In genomic region chrX:130893356-130894085, GRCh38 we compare ENCODE assay signal across 1 cellular context.
TF ChIP-seq lines count a peak whose summit lies in the region.

No MANE protein-coding gene starts in this region.

TF ChIP-seq in K562, 482 proteins besides CTCF, POLR2A, EP300 and RAD21 (continues in another document):
- TF ChIP-seq NUFIP1 (IDR thresholded peaks at IDR 0.05; ENCODE audit: partially characterized antibody) (no peak), YY1 (IDR thresholded peaks at IDR 0.05; ENCODE audit: borderline replicate concordance in 1 of 3, control insufficient read depth in 1 of 3, extremely low read depth in 1 of 3, insufficient read depth in 3 of 3, insufficient read length in 1 of 3, insufficient replicate concordance in 2 of 3, low read depth in 1 of 3, low read length in 2 of 3) (no peak), STAT6 (CRISPR knock-in tag; IDR thresholded peaks at IDR 0.05) (no peak), MAX (CRISPR knock-in tag; IDR thresholded peaks at IDR 0.05) (no peak), ZNF124 (CRISPR knock-in tag; IDR thresholded peaks at IDR 0.05) (no peak), REST (CRISPR knock-in tag; IDR thresholded peaks at IDR 0.05; ENCODE audit: low read depth) (no peak), ZNF592 (IDR thresholded peaks at IDR 0.05) (0 out of 2 replicates have a peak, but pooled peaks have one; percentile 18), CREB5 (CRISPR knock-in tag; IDR thresholded peaks at IDR 0.05) (no peak), GTF2A2 (tag; IDR thresholded peaks at IDR 0.05) (no peak), YBX1 (IDR thresholded peaks at IDR 0.05) (no peak), CEBPG (CRISPR knock-in tag; IDR thresholded peaks at IDR 0.05) (no peak), CEBPG (tag; conservative IDR thresholded peaks at IDR 0.05 in 1 of 2, IDR thresholded peaks at IDR 0.05 in 1 of 2) (no peak), ZNF398 (CRISPR knock-in tag; IDR thresholded peaks at IDR 0.05) (no peak), GTF2B (IDR thresholded peaks at IDR 0.05; ENCODE audit: extremely low read depth, insufficient read length) (no peak), HMG20A (CRISPR knock-in tag; conservative IDR thresholded peaks at IDR 0.05) (no peak), FOSL1 (tag; conservative IDR thresholded peaks at IDR 0.05) (peak; percentile 44; the same call in 1 of the 2 replicates), ZNF316 (IDR thresholded peaks at IDR 0.05) (peak; percentile 91), SNRNP70 (optimal IDR thresholded peaks at IDR 0.05; ENCODE audit: low read depth, low read length) (no peak), LCOR (CRISPR knock-in tag; IDR thresholded peaks at IDR 0.05) (no peak), BHLHE40 (IDR thresholded peaks at IDR 0.05; ENCODE audit: low read length) (peak; percentile 81), ZNF282 (CRISPR knock-in tag; IDR thresholded peaks at IDR 0.05) (no peak), IRF2 (CRISPR knock-in tag; IDR thresholded peaks at IDR 0.05) (no peak), DEAF1 (CRISPR knock-in tag; IDR thresholded peaks at IDR 0.05) (no peak), MAFF (IDR thresholded peaks at IDR 0.05; ENCODE audit: low read length) (peak; percentile 78), LEF1 (IDR thresholded peaks at IDR 0.05) (no peak), RBM25 (IDR thresholded peaks at IDR 0.05; ENCODE audit: low read depth, low read length, severe bottlenecking) (no peak), SMARCC2 (IDR thresholded peaks at IDR 0.05; ENCODE audit: low read depth) (no peak), MYNN (IDR thresholded peaks at IDR 0.05) (no peak), MYNN (CRISPR knock-in tag; IDR thresholded peaks at IDR 0.05) (no peak), NFE2 (IDR thresholded peaks at IDR 0.05; ENCODE audit: low read depth) (peak; percentile 42; the same call in 1 of the 2 replicates), MED1 (CRISPR knock-in tag; IDR thresholded peaks at IDR 0.05; ENCODE audit: borderline replicate concordance) (no peak), DMBX1 (CRISPR knock-in tag; IDR thresholded peaks at IDR 0.05; ENCODE audit: borderline replicate concordance) (no peak), CTCFL (IDR thresholded peaks at IDR 0.05; ENCODE audit: borderline replicate concordance, insufficient read depth, low read depth, low read length, poor library complexity, severe bottlenecking) (no peak), ARID3A (IDR thresholded peaks at IDR 0.05; ENCODE audit: borderline replicate concordance, low read depth, low read length) (no peak), MAFG (tag; conservative IDR thresholded peaks at IDR 0.05) (peak; percentile 83), SPI1 (IDR thresholded peaks at IDR 0.05; ENCODE audit: borderline replicate concordance, low read depth, low read length) (no peak), CHD4 (IDR thresholded peaks at IDR 0.05; ENCODE audit: insufficient read depth, insufficient replicate concordance, low read depth, low read length, poor library complexity, severe bottlenecking) (no peak), L3MBTL2 (IDR thresholded peaks at IDR 0.05) (0 out of 2 replicates have a peak, but pooled peaks have one; percentile 36), FOXP1 (CRISPR knock-in tag; IDR thresholded peaks at IDR 0.05) (no peak), MAFK (IDR thresholded peaks at IDR 0.05; ENCODE audit: low read length) (peak; percentile 69), FOXJ3 (CRISPR knock-in tag; IDR thresholded peaks at IDR 0.05) (no peak)
